10 cellular contexts compared by ENCODE assay signal in genomic region chr11:89061839-89062238, GRCh38. TPM values are rescaled to one million over a fixed set of nuclear protein-coding genes. Genes with fewer than 3 reads are reported as not detected.
DNase-seq lines count a peak whose midpoint lies in the region; ATAC-seq, FAIRE-seq and TF ChIP-seq lines count a peak whose summit lies in the region.
"Not testable (repeated sequence)": the region's sequence is repeated elsewhere in the genome, so short reads cannot be mapped to it uniquely, and the experiment has no call there.
"Had no signal": no experiment of that assay in that cellular context is flagged by ENCODE, and none has a peak within 500 bp of the region (broad histone marks: within the 10 kb centered on the region; RNA-seq: fewer than 3 reads in every experiment).

No MANE protein-coding gene starts in this region.

- not testable (repeated sequence) for H4K20me1 ChIP-seq in GM23338 (replicated peaks; ENCODE audit: insufficient read depth); fibroblast of lung (ENCODE audit: control insufficient read depth, extremely low read depth, insufficient read depth, low read length); neural cell (ENCODE audit: insufficient read depth)

- not testable (repeated sequence) for H3K9me3 Mint-ChIP-seq in GM23338

- not testable (repeated sequence) for H2AFZ ChIP-seq in GM23338; fibroblast of lung (ENCODE audit: low read length); neural cell (ENCODE audit: low read depth, low read length)

- not testable (repeated sequence) for TF ChIP-seq RAD21 in neural cell (conservative IDR thresholded peaks at IDR 0.05)

- not testable (repeated sequence) for H3K27ac Mint-ChIP-seq in GM23338

- not testable (repeated sequence) for H3K9ac ChIP-seq in fibroblast of lung (ENCODE audit: insufficient read depth, low read length); neural cell (ENCODE audit: low read length)

- not testable (repeated sequence) for ATAC-seq in GM23338

- H3K4me1 Mint-ChIP-seq in GM23338, result peaks cover 28% of the 10 kb centered on the region; the same call in 2 of the 3 replicates

- not testable (repeated sequence) for H3K4me1 ChIP-seq in GM23338 (ENCODE audit: insufficient read depth); fibroblast of lung (ENCODE audit: control insufficient read depth, extremely low read depth, insufficient read depth, low read length)

- H3K27me3 ChIP-seq in GM23338 (ENCODE audit: insufficient read depth) (peaks cover 56% of the 10 kb centered on the region), neural cell (ENCODE audit: insufficient read depth, low read depth, low read length) (peaks cover 39% of the 10 kb centered on the region)
- H3K27me3 ChIP-seq in bronchial epithelial cell (ENCODE audit: control insufficient read depth, insufficient read depth, low read length); fibroblast of lung (ENCODE audit: control insufficient read depth, insufficient read depth, low read length): not testable (repeated sequence)

- H3K9me3 ChIP-seq in fibroblast of lung (ENCODE audit: control insufficient read depth, insufficient read depth, low read depth, low read length); neural cell (ENCODE audit: low read length): not testable (repeated sequence)

- not testable (repeated sequence) for TF ChIP-seq CTCF in GM23338 (conservative IDR thresholded peaks at IDR 0.05; ENCODE audit: low read depth in 2 of 2); NB4 (IDR thresholded peaks at IDR 0.05; ENCODE audit: low read depth, low read length); bronchial epithelial cell (IDR thresholded peaks at IDR 0.05; ENCODE audit: insufficient read depth, low read length, severe bottlenecking); fibroblast of lung (conservative IDR thresholded peaks at IDR 0.05 in 1 of 2, IDR thresholded peaks at IDR 0.05 in 1 of 2; ENCODE audit: low read depth in 1 of 2, low read length in 2 of 2); neural cell (IDR thresholded peaks at IDR 0.05; ENCODE audit: poor library complexity, severe bottlenecking)

- peak overlapping the region; percentile 21; the same call in 1 of the 3 replicates for H3K4me3 Mint-ChIP-seq in GM23338

- peak; percentile 0 for DNase-seq in A172 (ENCODE audit: low spot score)
- DNase-seq in GM23338 (ENCODE audit: low spot score), result peak; percentile 44
- DNase-seq in NB4 (ENCODE audit: low read depth), result peak; percentile 4
- DNase-seq in amniotic epithelial cell (ENCODE audit: low read depth), result peak; percentile 11
- peak; percentile 17 for DNase-seq in bronchial epithelial cell (ENCODE audit: low read depth)
- peak; percentile 3 to 14 for DNase-seq in fibroblast of lung (ENCODE audit: low read depth in 2 of 2)
- DNase-seq in iPS-NIHi7 (ENCODE audit: extremely low spot score), result peak; percentile 7

- H3K36me3 Mint-ChIP-seq in GM23338 (ENCODE audit: low read depth), result not testable (repeated sequence)

- H3F3A ChIP-seq in GM23338 (replicated peaks; ENCODE audit: low read depth); neural cell (ENCODE audit: insufficient read depth, low read length, poor library complexity, severe bottlenecking): not testable (repeated sequence)

- not testable (repeated sequence) for TF ChIP-seq POLR2A in NB4 (IDR thresholded peaks at IDR 0.05; ENCODE audit: extremely low read depth, insufficient read length)

- FAIRE-seq in bronchial epithelial cell (lab: Jason Lieb, UNC), result not testable (repeated sequence)

- not testable (repeated sequence) for H3K4me2 ChIP-seq in GM23338; fibroblast of lung (ENCODE audit: extremely low read depth, insufficient read depth, low read length); neural cell (ENCODE audit: low read length)

- H3K27ac ChIP-seq in GM23338 (ENCODE audit: low read depth); fibroblast of lung (ENCODE audit: insufficient read depth, low read length); neural cell (ENCODE audit: low read length): not testable (repeated sequence)

- H3K27me3 Mint-ChIP-seq in GM23338 (ENCODE audit: insufficient read depth, low read depth, poor library complexity), result peaks cover 51% of the 10 kb centered on the region

- H3K36me3 ChIP-seq in GM23338 (ENCODE audit: insufficient read depth); bronchial epithelial cell (ENCODE audit: control insufficient read depth, insufficient read depth, low read length); fibroblast of lung (ENCODE audit: control insufficient read depth, insufficient read depth, low read length); neural cell (ENCODE audit: insufficient read depth, low read length): not testable (repeated sequence)

- H3K4me3 ChIP-seq in GM23338; NB4 (ENCODE audit: low read depth, low read length); bronchial epithelial cell (ENCODE audit: low read depth, low read length); fibroblast of lung (replicated peaks in 1 of 4; ENCODE audit: control extremely low read depth in 1 of 4, insufficient read depth in 1 of 4, low read depth in 3 of 4, low read length in 4 of 4): not testable (repeated sequence)
- peak overlapping the region; percentile 57 for H3K4me3 ChIP-seq in neural cell (ENCODE audit: low read length)

- not testable (repeated sequence) for TF ChIP-seq EP300 in neural cell (conservative IDR thresholded peaks at IDR 0.05; ENCODE audit: poor library complexity, severe bottlenecking)

- not testable (repeated sequence) for H3K9me2 ChIP-seq in GM23338 (ENCODE audit: insufficient read depth); neural cell (ENCODE audit: insufficient read depth, low read length)

- H3K79me2 ChIP-seq in GM23338 (replicated peaks; ENCODE audit: insufficient read depth); fibroblast of lung (ENCODE audit: control insufficient read depth, insufficient read depth, low read length); neural cell (replicated peaks; ENCODE audit: insufficient read depth, low read length): not testable (repeated sequence)

RNA-seq across cellular contexts. Expression of gene GRM5, which starts 3.9 kb away (rescaled TPM):
- not detected in 2 replicates for total RNA-seq in A172 (2014; rRNA removed; shearing (Covaris generic))
- 0.23 and 0.45 TPM in 2 replicates for total RNA-seq in GM23338 (2014; rRNA removed; shearing (Covaris generic))
- polyA plus RNA-seq in GM23338 (2016; fragmentation: Nextera tagmentation; extraction: Ambion mirVana) (0.12 and 0.23 TPM in 2 replicates), fibroblast of lung (0.01 TPM in 2 replicates), neural cell (11.8 and 11.9 TPM in 2 replicates)
- total RNA-seq in bronchial epithelial cell (under 0.01 TPM in 1 of 2 replicates, not detected in the other), fibroblast of lung (under 0.01 TPM in 1 of 2 replicates, not detected in the other)
- not detected in 2 replicates for polyA plus RNA-seq in fibroblast of lung (2012)
- polyA minus RNA-seq in fibroblast of lung (ENCODE audit: low replicate concordance) (0.56 TPM in 1 of 2 replicates, not detected in the other), neural cell (58.2 and 65.5 TPM in 2 replicates)
- total RNA-seq: CD8-positive, alpha-beta memory T cell; PC-9 had no signal
- polyA plus RNA-seq: CD8-positive, alpha-beta memory T cell had no signal
